In the genomic region with DNA sequence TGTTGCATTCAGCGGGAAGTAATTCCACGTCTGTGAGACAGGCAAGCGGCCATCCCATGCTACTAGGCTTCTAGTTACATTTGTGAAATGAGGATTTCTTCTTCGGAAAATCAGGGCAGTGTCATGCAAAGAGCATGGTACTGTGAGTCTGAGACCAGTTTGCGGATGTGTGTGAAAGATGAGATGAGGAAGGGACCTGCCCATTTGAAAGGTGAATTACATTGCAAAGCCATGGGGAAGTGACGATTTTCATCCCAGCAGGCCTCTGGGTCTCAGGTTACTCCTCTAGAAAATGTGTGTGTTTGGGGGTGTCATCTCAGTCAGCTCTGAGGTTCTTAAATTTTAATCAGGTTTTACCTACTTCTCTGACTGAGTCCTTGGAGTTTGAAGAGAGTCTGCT, we compare ENCODE assay signal across 17 cellular contexts.
"Had no signal": no experiment of that assay in that cellular context is flagged by ENCODE, and none has a peak within 500 bp of the region (broad histone marks: within the 10 kb centered on the region; RNA-seq: fewer than 3 reads in every experiment).

No MANE protein-coding gene starts in this region.

- H3K4me3 Mint-ChIP-seq: activated B cell treated with CpG ODN at 0.5 μM for 24 hours; activated CD8-positive, alpha-beta T cell treated with anti-CD3 and anti-CD28 coated beads for 36 hours; activated T-cell treated with anti-CD3 and anti-CD28 coated beads, Interleukin-2, amount 50 U/mL, for 4 hours; stimulated activated memory B cell treated with anti-CD40 and anti-IgM and Interleukin-4, amounts not matched to agents 10 μg/mL and 1 μg/mL and 100 μg/mL, for 72 hours had no signal

- H3K4me2 ChIP-seq: smooth muscle cell had no signal

- H3K27me3 Mint-ChIP-seq: activated B cell treated with CpG ODN at 0.5 μM for 24 hours; activated CD8-positive, alpha-beta T cell treated with anti-CD3 and anti-CD28 coated beads for 36 hours; stimulated activated memory B cell treated with anti-CD40 and anti-IgM and Interleukin-4, amounts not matched to agents 10 μg/mL and 1 μg/mL and 100 μg/mL, for 72 hours had no signal

- H3K27ac Mint-ChIP-seq: activated B cell treated with CpG ODN at 0.5 μM for 24 hours; activated CD8-positive, alpha-beta T cell treated with anti-CD3 and anti-CD28 coated beads for 36 hours; stimulated activated memory B cell treated with anti-CD40 and anti-IgM and Interleukin-4, amounts not matched to agents 10 μg/mL and 1 μg/mL and 100 μg/mL, for 72 hours had no signal

- H3K4me3 ChIP-seq: left lung, ovary, right lobe of liver, SK-N-MC, smooth muscle cell, testis, upper lobe of right lung had no signal

- H3K27me3 ChIP-seq: left lung, ovary, right lobe of liver, testis, upper lobe of right lung had no signal

- H3K27ac ChIP-seq: left lung, ovary, right lobe of liver, SK-N-MC, testis, upper lobe of right lung had no signal

- H3K9me3 Mint-ChIP-seq: activated B cell treated with CpG ODN at 0.5 μM for 24 hours; activated CD8-positive, alpha-beta T cell treated with anti-CD3 and anti-CD28 coated beads for 36 hours; activated T-cell treated with anti-CD3 and anti-CD28 coated beads, Interleukin-2, amount 50 U/mL, for 4 hours; stimulated activated memory B cell treated with anti-CD40 and anti-IgM and Interleukin-4, amounts not matched to agents 10 μg/mL and 1 μg/mL and 100 μg/mL, for 72 hours had no signal

- ATAC-seq: activated CD8-positive, alpha-beta T cell treated with anti-CD3 and anti-CD28 coated beads for 36 hours; activated T-cell treated with anti-CD3 and anti-CD28 coated beads, Interleukin-2, amount 50 U/mL, for 4 hours; left lung; right lobe of liver; stimulated activated memory B cell treated with anti-CD40 and anti-IgM and Interleukin-4, amounts not matched to agents 10 μg/mL and 1 μg/mL and 100 μg/mL, for 72 hours; upper lobe of right lung had no signal

- DNase-seq: activated B cell treated with CpG ODN at 0.5 μM for 24 hours; activated CD4-positive, alpha-beta T cell treated with anti-CD3 and anti-CD28 coated beads for 48 hours; activated CD8-positive, alpha-beta T cell treated with anti-CD3 and anti-CD28 coated beads for 36 hours; activated effector memory CD4-positive, alpha-beta T cell treated with Interleukin-2 at 50 U/mL for 16 hours; activated naive CD4-positive, alpha-beta T cell treated with anti-CD3 and anti-CD28 coated beads, Interleukin-2, amount 50 U/mL, for 16 hours; activated T-cell treated with anti-CD3 and anti-CD28 coated beads, Interleukin-2, amount 50 U/mL, for 4 hours; effector CD8-positive, alpha-beta T cell; left lung; midbrain; ovary; right lobe of liver; stimulated activated CD4-positive, alpha-beta T cell treated with anti-CD3 and anti-CD28 coated beads, Interleukin-4, amount 100 ng/mL, for 4 hours; testis; upper lobe of right lung had no signal

- H3K36me3 ChIP-seq: ovary had no signal
